3 cellular contexts compared by ENCODE assay signal in genomic region chr17:7368597-7368994, GRCh38. TPM values are rescaled to one million over a fixed set of nuclear protein-coding genes. Genes with fewer than 3 reads are reported as not detected.
"Had no signal": no experiment of that assay in that cellular context is flagged by ENCODE, and none has a peak within 500 bp of the region (broad histone marks: within the 10 kb centered on the region; RNA-seq: fewer than 3 reads in every experiment).

No MANE protein-coding gene starts in this region.

RNA-seq across cellular contexts. Expression of gene TMEM95, which starts 13.6 kb away (rescaled TPM):
- total RNA-seq: HT-29, IMR-90, K562 had no signal
- polyA plus RNA-seq: IMR-90, K562 had no signal

RNA-seq across cellular contexts. Expression of gene ACAP1, which starts 32.3 kb away (rescaled TPM):
- total RNA-seq: HT-29 had no signal
